Comparison of ENCODE assay signal across 1 cellular context in genomic region chr11:12042215-12042676, GRCh38.
A peak's percentile ranks its signal among the peaks of the same experiment; 100 is the strongest.
TF ChIP-seq lines count a peak whose summit lies in the region.

No MANE protein-coding gene starts in this region.

TF ChIP-seq in K562, 482 proteins besides CTCF, POLR2A, EP300 and RAD21 (continued from another document):
- TF ChIP-seq ZNF318 (IDR thresholded peaks at IDR 0.05; ENCODE audit: borderline replicate concordance in 1 of 2, low read depth in 1 of 2), result peak in 1 of 2 experiments; percentile 80; a peak in 2 of 4 replicates
- no peak for TF ChIP-seq FUS (optimal IDR thresholded peaks at IDR 0.05; ENCODE audit: low read depth, low read length)
- TF ChIP-seq EP400 (IDR thresholded peaks at IDR 0.05), result 0 out of 2 replicates have a peak, but pooled peaks have one; percentile 28
- TF ChIP-seq, protein P1, sequence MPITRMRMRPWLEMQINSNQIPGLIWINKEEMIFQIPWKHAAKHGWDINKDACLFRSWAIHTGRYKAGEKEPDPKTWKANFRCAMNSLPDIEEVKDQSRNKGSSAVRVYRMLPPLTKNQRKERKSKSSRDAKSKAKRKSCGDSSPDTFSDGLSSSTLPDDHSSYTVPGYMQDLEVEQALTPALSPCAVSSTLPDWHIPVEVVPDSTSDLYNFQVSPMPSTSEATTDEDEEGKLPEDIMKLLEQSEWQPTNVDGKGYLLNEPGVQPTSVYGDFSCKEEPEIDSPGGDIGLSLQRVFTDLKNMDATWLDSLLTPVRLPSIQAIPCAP (CRISPR knock-in tag; IDR thresholded peaks at IDR 0.05; ENCODE audit: borderline replicate concordance), result no peak
- TF ChIP-seq MEIS2 (IDR thresholded peaks at IDR 0.05; ENCODE audit: partially characterized antibody), result peak; percentile 83
- TF ChIP-seq CTBP1 (IDR thresholded peaks at IDR 0.05; ENCODE audit: borderline replicate concordance), result peak; percentile 77
- TF ChIP-seq, protein P2, sequence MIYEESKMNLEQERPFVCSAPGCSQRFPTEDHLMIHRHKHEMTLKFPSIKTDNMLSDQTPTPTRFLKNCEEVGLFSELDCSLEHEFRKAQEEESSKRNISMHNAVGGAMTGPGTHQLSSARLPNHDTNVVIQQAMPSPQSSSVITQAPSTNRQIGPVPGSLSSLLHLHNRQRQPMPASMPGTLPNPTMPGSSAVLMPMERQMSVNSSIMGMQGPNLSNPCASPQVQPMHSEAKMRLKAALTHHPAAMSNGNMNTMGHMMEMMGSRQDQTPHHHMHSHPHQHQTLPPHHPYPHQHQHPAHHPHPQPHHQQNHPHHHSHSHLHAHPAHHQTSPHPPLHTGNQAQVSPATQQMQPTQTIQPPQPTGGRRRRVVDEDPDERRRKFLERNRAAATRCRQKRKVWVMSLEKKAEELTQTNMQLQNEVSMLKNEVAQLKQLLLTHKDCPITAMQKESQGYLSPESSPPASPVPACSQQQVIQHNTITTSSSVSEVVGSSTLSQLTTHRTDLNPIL (CRISPR knock-in tag; IDR thresholded peaks at IDR 0.05), result no peak
- 0 out of 2 replicates have a peak, but pooled peaks have one; percentile 24 for TF ChIP-seq ARID1B (IDR thresholded peaks at IDR 0.05)
- peak; percentile 19 for TF ChIP-seq PRDM10 (IDR thresholded peaks at IDR 0.05; ENCODE audit: partially characterized antibody)
- TF ChIP-seq ETV1 (tag; conservative IDR thresholded peaks at IDR 0.05; ENCODE audit: low read depth), result peak; percentile 60
- TF ChIP-seq EZH2 (IDR thresholded peaks at IDR 0.05; ENCODE audit: borderline replicate concordance, low read depth, low read length), result no peak
- TF ChIP-seq RBM22 (IDR thresholded peaks at IDR 0.05; ENCODE audit: low read depth, low read length, poor library complexity, severe bottlenecking), result no peak
- peak; percentile 84 for TF ChIP-seq CEBPB (tag; IDR thresholded peaks at IDR 0.05)
- TF ChIP-seq SOX6 (IDR thresholded peaks at IDR 0.05), result peak; percentile 48; the same call in 1 of the 2 replicates
- peak; percentile 80 for TF ChIP-seq CEBPG (CRISPR knock-in tag; IDR thresholded peaks at IDR 0.05)
- peak; percentile 83 to 97 for TF ChIP-seq CEBPG (tag; conservative IDR thresholded peaks at IDR 0.05 in 1 of 2, IDR thresholded peaks at IDR 0.05 in 1 of 2)
- no peak for TF ChIP-seq RBM39 (optimal IDR thresholded peaks at IDR 0.05; ENCODE audit: low read depth, low read length)
- TF ChIP-seq, protein P3, sequence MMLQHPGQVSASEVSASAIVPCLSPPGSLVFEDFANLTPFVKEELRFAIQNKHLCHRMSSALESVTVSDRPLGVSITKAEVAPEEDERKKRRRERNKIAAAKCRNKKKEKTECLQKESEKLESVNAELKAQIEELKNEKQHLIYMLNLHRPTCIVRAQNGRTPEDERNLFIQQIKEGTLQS (IDR thresholded peaks at IDR 0.05), result peak; percentile 91
- TF ChIP-seq, protein P3 (CRISPR knock-in tag; conservative IDR thresholded peaks at IDR 0.05), result no peak
- peak; percentile 44; the same call in 1 of the 2 replicates for TF ChIP-seq FOXM1 (IDR thresholded peaks at IDR 0.05; ENCODE audit: low read depth)
- TF ChIP-seq FOXM1 (CRISPR knock-in tag; IDR thresholded peaks at IDR 0.05; ENCODE audit: low read depth), result no peak
